ENCODE assay signal across 1 cellular context in genomic region chr22:48709453-48709852, GRCh38.
TF ChIP-seq lines count a peak whose summit lies in the region.

No MANE protein-coding gene starts in this region.

TF ChIP-seq in H1, 55 proteins besides CTCF, POLR2A, EP300 and RAD21 (continued from another document):
- TF ChIP-seq MAX (IDR thresholded peaks at IDR 0.05) = no peak
- TF ChIP-seq CBX8 (IDR thresholded peaks at IDR 0.05; ENCODE audit: borderline replicate concordance, low read depth, low read length) = no peak
- TF ChIP-seq ZNF274 (IDR thresholded peaks at IDR 0.05; ENCODE audit: borderline replicate concordance, extremely low read depth, low read length) = no peak
- TF ChIP-seq RXRA (IDR thresholded peaks at IDR 0.05; ENCODE audit: insufficient read depth, low read depth, low read length) = no peak
- no peak for TF ChIP-seq BCL11A (IDR thresholded peaks at IDR 0.05; ENCODE audit: low read depth in 2 of 2, low read length in 2 of 2)
- TF ChIP-seq CREB1 (IDR thresholded peaks at IDR 0.05) = no peak
- no peak for TF ChIP-seq EZH2 (IDR thresholded peaks at IDR 0.05; ENCODE audit: low read depth, low read length, severe bottlenecking)
- no peak for TF ChIP-seq NRF1 (IDR thresholded peaks at IDR 0.05; ENCODE audit: low read depth, low read length)
- TF ChIP-seq USF2 (IDR thresholded peaks at IDR 0.05; ENCODE audit: low read length) = no peak
- TF ChIP-seq NANOG (IDR thresholded peaks at IDR 0.05; ENCODE audit: insufficient read depth, low read depth, low read length, poor library complexity, severe bottlenecking) = no peak
- TF ChIP-seq ATF2 (IDR thresholded peaks at IDR 0.05; ENCODE audit: low read length) = no peak
- TF ChIP-seq CEBPB (IDR thresholded peaks at IDR 0.05; ENCODE audit: low read depth, low read length) = no peak
- TF ChIP-seq EGR1 (IDR thresholded peaks at IDR 0.05; ENCODE audit: borderline replicate concordance, low read depth, low read length) = no peak
- TF ChIP-seq FOSL1 (IDR thresholded peaks at IDR 0.05; ENCODE audit: insufficient read depth, low read depth, low read length) = no peak
- no peak for TF ChIP-seq YY1 (IDR thresholded peaks at IDR 0.05; ENCODE audit: low read depth, low read length)
- TF ChIP-seq CHD2 (IDR thresholded peaks at IDR 0.05; ENCODE audit: low read length) = no peak
TF ChIP-seq in H1: peak in this region for 0.
